23 cellular contexts compared by ENCODE assay signal in genomic region chr19:13827656-13828055, GRCh38. TPM values are rescaled to one million over a fixed set of nuclear protein-coding genes. Genes with fewer than 3 reads are reported as not detected.
A peak's percentile ranks its signal among the peaks of the same experiment; 100 is the strongest.
DNase-seq lines count a peak whose midpoint lies in the region; ATAC-seq and TF ChIP-seq lines count a peak whose summit lies in the region.
"Had no signal": no experiment of that assay in that cellular context is flagged by ENCODE, and none has a peak within 500 bp of the region (broad histone marks: within the 10 kb centered on the region; RNA-seq: fewer than 3 reads in every experiment).

No MANE protein-coding gene starts in this region.

- H3K9me3 Mint-ChIP-seq in IgD-negative memory B cell (no peaks in the 10 kb centered on the region), nephron progenitor cell (no peaks in the 10 kb centered on the region)
- H3K9me3 Mint-ChIP-seq in central memory CD8-positive, alpha-beta T cell: no peaks in the 10 kb centered on the region
- H3K9me3 Mint-ChIP-seq in activated T-helper 1 cell treated with anti-CD3 and anti-CD28 coated beads, Interleukin-12 subunit alpha, Interleukin-12 subunit beta, Interleukin-2, Interleukin-4 antibody, amounts not matched to agents 30 ng/mL and 10 ng/mL and 1 ng/mL, durations not matched to agents 14 hours and 24 hours and 36 hours: no peaks in the 10 kb centered on the region
- H3K9me3 Mint-ChIP-seq: stimulated activated memory B cell treated with anti-CD40 and anti-IgM and Interleukin-4, amounts not matched to agents 10 μg/mL and 1 μg/mL and 100 μg/mL, for 72 hours had no signal

- no peak overlapping the region for H3K27ac ChIP-seq in transverse colon
- H3K27ac ChIP-seq: parathyroid adenoma, sigmoid colon, tibial artery had no signal

- no peak for ATAC-seq in central memory CD8-positive, alpha-beta T cell (replicated peaks; ENCODE audit: extremely low read depth, poor library complexity, severe bottlenecking)
- ATAC-seq: GM12878; stimulated activated memory B cell treated with anti-CD40 and anti-IgM and Interleukin-4, amounts not matched to agents 10 μg/mL and 1 μg/mL and 100 μg/mL, for 72 hours had no signal

- H3K36me3 Mint-ChIP-seq in IgD-negative memory B cell: peaks cover 4% of the 10 kb centered on the region
- H3K36me3 Mint-ChIP-seq in central memory CD8-positive, alpha-beta T cell (ENCODE audit: insufficient read depth): peaks cover 21% of the 10 kb centered on the region
- H3K36me3 Mint-ChIP-seq in nephron progenitor cell (ENCODE audit: low read depth): peaks cover 62% of the 10 kb centered on the region
- peaks cover 15% of the 10 kb centered on the region for H3K36me3 Mint-ChIP-seq in activated T-helper 1 cell treated with anti-CD3 and anti-CD28 coated beads, Interleukin-12 subunit alpha, Interleukin-12 subunit beta, Interleukin-2, Interleukin-4 antibody, amounts not matched to agents 30 ng/mL and 10 ng/mL and 1 ng/mL, durations not matched to agents 14 hours and 24 hours and 36 hours (ENCODE audit: low read depth)

- H3K4me3 Mint-ChIP-seq in IgD-negative memory B cell: peak overlapping the region in 2 of 4 donors; percentile 3 to 5
- H3K4me3 Mint-ChIP-seq in central memory CD8-positive, alpha-beta T cell: no peak overlapping the region
- H3K4me3 Mint-ChIP-seq in nephron progenitor cell: no peak overlapping the region
- H3K4me3 Mint-ChIP-seq in activated T-helper 1 cell treated with anti-CD3 and anti-CD28 coated beads, Interleukin-12 subunit alpha, Interleukin-12 subunit beta, Interleukin-2, Interleukin-4 antibody, amounts not matched to agents 30 ng/mL and 10 ng/mL and 1 ng/mL, durations not matched to agents 14 hours and 24 hours and 36 hours: no peak overlapping the region
- H3K4me3 Mint-ChIP-seq: B cell; stimulated activated memory B cell treated with anti-CD40 and anti-IgM and Interleukin-4, amounts not matched to agents 10 μg/mL and 1 μg/mL and 100 μg/mL, for 72 hours had no signal

- 71 to 90% methylated on average over 4 of the region's 4 CpGs for WGBS in transverse colon (ENCODE audit: low coverage in 1 of 2), 2 donors

- H3K27me3 ChIP-seq in transverse colon: no peaks in the 10 kb centered on the region
- H3K27me3 ChIP-seq: sigmoid colon, tibial artery had no signal

- no peaks in the 10 kb centered on the region for H3K27me3 Mint-ChIP-seq in IgD-negative memory B cell
- no peaks in the 10 kb centered on the region for H3K27me3 Mint-ChIP-seq in central memory CD8-positive, alpha-beta T cell
- H3K27me3 Mint-ChIP-seq in nephron progenitor cell (ENCODE audit: low read depth, poor library complexity): peaks cover 4% of the 10 kb centered on the region
- H3K27me3 Mint-ChIP-seq in activated T-helper 1 cell treated with anti-CD3 and anti-CD28 coated beads, Interleukin-12 subunit alpha, Interleukin-12 subunit beta, Interleukin-2, Interleukin-4 antibody, amounts not matched to agents 30 ng/mL and 10 ng/mL and 1 ng/mL, durations not matched to agents 14 hours and 24 hours and 36 hours (ENCODE audit: insufficient read depth): no peaks in the 10 kb centered on the region
- H3K27me3 Mint-ChIP-seq: B cell; stimulated activated memory B cell treated with anti-CD40 and anti-IgM and Interleukin-4, amounts not matched to agents 10 μg/mL and 1 μg/mL and 100 μg/mL, for 72 hours had no signal

- H3K9me3 ChIP-seq in transverse colon: no peaks in the 10 kb centered on the region
- H3K9me3 ChIP-seq: sigmoid colon, tibial artery had no signal

- H3K36me3 ChIP-seq in transverse colon: no peaks in the 10 kb centered on the region

- no peak for TF ChIP-seq POLR2A in transverse colon (IDR thresholded peaks at IDR 0.05)

- DNase-seq in EH (ENCODE audit: low read depth) (peak; percentile 15), nephron progenitor cell (no peak), retina (no peak), transverse colon (no peak)
- DNase-seq in central memory CD8-positive, alpha-beta T cell (ENCODE audit: low spot score in 2 of 2): no peak
- DNase-seq in activated T-helper 1 cell treated with anti-CD3 and anti-CD28 coated beads, Interleukin-12 subunit alpha, Interleukin-12 subunit beta, Interleukin-2, Interleukin-4 antibody, amounts not matched to agents 30 ng/mL and 10 ng/mL and 1 ng/mL, durations not matched to agents 14 hours and 24 hours and 36 hours (ENCODE audit: low spot score): no peak
- DNase-seq: activated CD4-positive, alpha-beta T cell treated with anti-CD3 and anti-CD28 coated beads for 48 hours; activated CD8-positive, alpha-beta memory T cell treated with anti-CD3 and anti-CD28 coated beads, Interleukin-2, amount 50 U/mL, for 48 hours; anterior cingulate cortex; GF-D8; IMR-90; MV-4-11; NCI-H187; Right ventricle myocardium superior; sigmoid colon; tibial artery had no signal

- in situ Hi-C loops in transverse colon (cut with MboI; ENCODE audit: low pct_ligation_motif_present in 1 of 4, low pct_unique_long_range_greater_than_20kb in 1 of 4, low sequenced_read_pairs in 3 of 4): no loop called here

- TF ChIP-seq EP300 in transverse colon (IDR thresholded peaks at IDR 0.05; ENCODE audit: low read depth): no peak

- TF ChIP-seq CTCF in nephron progenitor cell (IDR thresholded peaks at IDR 0.05) (no peak), transverse colon (IDR thresholded peaks at IDR 0.05) (no peak)

- no peak overlapping the region for H3K4me3 ChIP-seq in transverse colon
- H3K4me3 ChIP-seq: GM12878, sigmoid colon, tibial artery had no signal

- intact Hi-C loops in activated T-helper 1 cell treated with anti-CD3 and anti-CD28 coated beads, Interleukin-12 subunit alpha, Interleukin-12 subunit beta, Interleukin-2, Interleukin-4 antibody, amounts not matched to agents 30 ng/mL and 10 ng/mL and 1 ng/mL, durations not matched to agents 14 hours and 24 hours and 36 hours (cut with micrococcal nuclease): no loop called here
- intact Hi-C loops in transverse colon (cut with DNase I; ENCODE audit: low total_unique reads): no loop called here

- no peaks in the 10 kb centered on the region for H3K4me1 ChIP-seq in transverse colon
- H3K4me1 ChIP-seq: parathyroid adenoma had no signal

- H3K27ac Mint-ChIP-seq in IgD-negative memory B cell (peak overlapping the region in 2 of 3 donors; percentile 12 to 32), nephron progenitor cell (peak overlapping the region; percentile 7)
- H3K27ac Mint-ChIP-seq in central memory CD8-positive, alpha-beta T cell (ENCODE audit: low read depth): peak overlapping the region; percentile 26
- no peak overlapping the region for H3K27ac Mint-ChIP-seq in activated T-helper 1 cell treated with anti-CD3 and anti-CD28 coated beads, Interleukin-12 subunit alpha, Interleukin-12 subunit beta, Interleukin-2, Interleukin-4 antibody, amounts not matched to agents 30 ng/mL and 10 ng/mL and 1 ng/mL, durations not matched to agents 14 hours and 24 hours and 36 hours
- H3K27ac Mint-ChIP-seq: B cell; stimulated activated memory B cell treated with anti-CD40 and anti-IgM and Interleukin-4, amounts not matched to agents 10 μg/mL and 1 μg/mL and 100 μg/mL, for 72 hours had no signal

- H3K4me1 Mint-ChIP-seq in IgD-negative memory B cell: no peaks in the 10 kb centered on the region
- peaks cover 16% of the 10 kb centered on the region for H3K4me1 Mint-ChIP-seq in central memory CD8-positive, alpha-beta T cell
- H3K4me1 Mint-ChIP-seq in nephron progenitor cell: peaks cover 26% of the 10 kb centered on the region
- peaks cover 5% of the 10 kb centered on the region for H3K4me1 Mint-ChIP-seq in activated T-helper 1 cell treated with anti-CD3 and anti-CD28 coated beads, Interleukin-12 subunit alpha, Interleukin-12 subunit beta, Interleukin-2, Interleukin-4 antibody, amounts not matched to agents 30 ng/mL and 10 ng/mL and 1 ng/mL, durations not matched to agents 14 hours and 24 hours and 36 hours (ENCODE audit: low read depth)
- H3K4me1 Mint-ChIP-seq: B cell had no signal

RNA-seq across cellular contexts. Expression of gene ZSWIM4, which starts 32.4 kb away (rescaled TPM):
- 1.2 TPM for polyA plus RNA-seq in IgD-negative memory B cell
- total RNA-seq in activated T-helper 1 cell treated with anti-CD3 and anti-CD28 coated beads, Interleukin-12 subunit alpha, Interleukin-12 subunit beta, Interleukin-2, Interleukin-4 antibody, amounts not matched to agents 30 ng/mL and 10 ng/mL and 1 ng/mL, durations not matched to agents 14 hours and 24 hours and 36 hours: 7.6 and 7.9 TPM in 2 replicates
- total RNA-seq in transverse colon: 1 to 10 TPM; 2.3 to 5.1 (median 2.9) TPM

RNA-seq across cellular contexts. Expression of gene NANOS3, which starts 49.3 kb away (rescaled TPM):
- not detected for polyA plus RNA-seq in IgD-negative memory B cell
- total RNA-seq in activated T-helper 1 cell treated with anti-CD3 and anti-CD28 coated beads, Interleukin-12 subunit alpha, Interleukin-12 subunit beta, Interleukin-2, Interleukin-4 antibody, amounts not matched to agents 30 ng/mL and 10 ng/mL and 1 ng/mL, durations not matched to agents 14 hours and 24 hours and 36 hours: 1.5 and 3.1 TPM in 2 replicates
- total RNA-seq in transverse colon: not detected
- total RNA-seq: B cell, IMR-90, lower leg skin, NCI-H460, sigmoid colon had no signal

RNA-seq across cellular contexts. Expression of gene C19orf53, which starts 53.4 kb away (rescaled TPM):
- 208 TPM for polyA plus RNA-seq in IgD-negative memory B cell
- 158 and 162 TPM in 2 replicates for total RNA-seq in activated T-helper 1 cell treated with anti-CD3 and anti-CD28 coated beads, Interleukin-12 subunit alpha, Interleukin-12 subunit beta, Interleukin-2, Interleukin-4 antibody, amounts not matched to agents 30 ng/mL and 10 ng/mL and 1 ng/mL, durations not matched to agents 14 hours and 24 hours and 36 hours
- 100 to 1,000 TPM in 2 of 4 donors, 10 to 100 TPM in 2; 48.6 to 111 (median 94.2) TPM for total RNA-seq in transverse colon
